In genomic region chr1:206302054-206302453, GRCh38 we compare ENCODE assay signal across 8 cellular contexts.
DNase-seq lines count a peak whose midpoint lies in the region; TF ChIP-seq lines count a peak whose summit lies in the region.
"Not testable (repeated sequence)": the region's sequence is repeated elsewhere in the genome, so short reads cannot be mapped to it uniquely, and the experiment has no call there.

No MANE protein-coding gene starts in this region.

- not testable (repeated sequence) for H3K9ac ChIP-seq in GM23248; mesenchymal stem cell (ENCODE audit: low read length)

- H3K27me3 ChIP-seq in GM23248 (replicated peaks; ENCODE audit: insufficient read depth); mesenchymal stem cell (ENCODE audit: control insufficient read depth in 1 of 2, insufficient read depth in 1 of 2, low read length in 2 of 2): not testable (repeated sequence)

- H4K8ac ChIP-seq in mesenchymal stem cell (ENCODE audit: low read length) = not testable (repeated sequence)

- not testable (repeated sequence) for H3K14ac ChIP-seq in mesenchymal stem cell (ENCODE audit: low read length in 2 of 2)

- H2BK120ac ChIP-seq in mesenchymal stem cell (ENCODE audit: low read depth, low read length) = not testable (repeated sequence)

- not testable (repeated sequence) for H3K36me3 ChIP-seq in GM23248 (ENCODE audit: low read depth); mesenchymal stem cell (ENCODE audit: control insufficient read depth in 1 of 2, insufficient read depth in 2 of 2, low read depth in 1 of 2, low read length in 2 of 2)

- 6% methylated on average over 1 of the region's 1 CpG for WGBS in GM23248 (ENCODE audit: low coverage in 1 of 2, low lambda C conversion rate in 2 of 2, missing lambda C conversion rate in 2 of 2), 2 experiments
- WGBS in mesenchymal stem cell = no CpG with 5 or more reads among the region's 1 CpG

- not testable (repeated sequence) for H3K9me3 ChIP-seq in GM23248 (ENCODE audit: low read depth); mesenchymal stem cell (ENCODE audit: control insufficient read depth, low read length)

- not testable (repeated sequence) for H3K4me1 ChIP-seq in GM23248 (ENCODE audit: insufficient read depth); mesenchymal stem cell (ENCODE audit: control insufficient read depth, insufficient read depth, low read depth, low read length)

- H3K9me3 Mint-ChIP-seq in MCF 10A (ENCODE audit: unreplicated experiment) = not testable (repeated sequence)

- in situ Hi-C loops in GM23248 (cut with MboI) = not testable (repeated sequence)

- not testable (repeated sequence) for H3K4me3 Mint-ChIP-seq in MCF 10A (ENCODE audit: unreplicated experiment)

- not testable (repeated sequence) for H3K4me3 ChIP-seq in AG10803 (ENCODE audit: low read length); GM23248; fibroblast of the aortic adventitia (ENCODE audit: low read depth, low read length); mesenchymal stem cell (ENCODE audit: insufficient read depth in 1 of 2, low read depth in 1 of 2, low read length in 2 of 2)

- H3K79me2 ChIP-seq in GM23248 (ENCODE audit: insufficient read depth) = not testable (repeated sequence)

- not testable (repeated sequence) for H2BK15ac ChIP-seq in mesenchymal stem cell (ENCODE audit: low read depth, poor library complexity, severe bottlenecking)

- H2BK12ac ChIP-seq in mesenchymal stem cell (ENCODE audit: low read length in 2 of 2) = not testable (repeated sequence)

- H4K91ac ChIP-seq in mesenchymal stem cell (ENCODE audit: low read length) = not testable (repeated sequence)

- H3K4me2 ChIP-seq in GM23248 (ENCODE audit: unreplicated experiment); mesenchymal stem cell (ENCODE audit: low read length, poor library complexity, severe bottlenecking): not testable (repeated sequence)

- CTCF ChIA-PET in MCF 10A (lab: Yijun Ruan, JAX) = not testable (repeated sequence)

- H4K20me1 ChIP-seq in GM23248 (ENCODE audit: insufficient read depth) = not testable (repeated sequence)

- not testable (repeated sequence) for H2AK5ac ChIP-seq in mesenchymal stem cell (ENCODE audit: low read length, severe bottlenecking)

- intact Hi-C loops in MCF 10A (cut with micrococcal nuclease) = not testable (repeated sequence)

- not testable (repeated sequence) for H3K9me2 ChIP-seq in GM23248 (ENCODE audit: insufficient read depth)

- not testable (repeated sequence) for H3K4me1 Mint-ChIP-seq in MCF 10A (ENCODE audit: insufficient read depth, unreplicated experiment)

- H3K18ac ChIP-seq in mesenchymal stem cell (ENCODE audit: low read depth in 1 of 2, low read length in 2 of 2) = not testable (repeated sequence)

- DNase-seq in AG10803 (ENCODE audit: low read depth) (peak; percentile 34), GM23248 (peak; percentile 66), NCI-H1694 (lab: John Stamatoyannopoulos, UW) (peak; percentile 48), MCF 10A (ENCODE audit: unreplicated experiment) (peak; percentile 0), dedifferentiated amniotic fluid mesenchymal stem cell (ENCODE audit: extremely low spot score) (peak; percentile 9), fibroblast of the aortic adventitia (ENCODE audit: low read depth) (peak; percentile 2), mesenchymal stem cell (peak; percentile 56), superior temporal gyrus (ENCODE audit: extremely low spot score) (peak; percentile 11)

- peaks cover 13% of the 10 kb centered on the region for H3K36me3 Mint-ChIP-seq in MCF 10A (ENCODE audit: insufficient read depth, unreplicated experiment)

- not testable (repeated sequence) for H3K27me3 Mint-ChIP-seq in MCF 10A (ENCODE audit: insufficient read depth, unreplicated experiment)

- peak overlapping the region; percentile 43; the same call in 1 of the 2 replicates for H3K27ac ChIP-seq in GM23248
- not testable (repeated sequence) for H3K27ac ChIP-seq in mesenchymal stem cell (ENCODE audit: low read length, poor library complexity, severe bottlenecking)

- not testable (repeated sequence) for H3K4ac ChIP-seq in mesenchymal stem cell (ENCODE audit: low read depth in 1 of 2, low read length in 2 of 2)

- not testable (repeated sequence) for TF ChIP-seq CTCF in AG10803 (conservative IDR thresholded peaks at IDR 0.05; ENCODE audit: low read length); MCF 10A (IDR thresholded peaks at IDR 0.05; ENCODE audit: unreplicated experiment); fibroblast of the aortic adventitia (IDR thresholded peaks at IDR 0.05; ENCODE audit: insufficient read depth, low read length)

- H2BK5ac ChIP-seq in mesenchymal stem cell (ENCODE audit: low read depth, low read length, poor library complexity, severe bottlenecking) = not testable (repeated sequence)

- H3K27ac Mint-ChIP-seq in MCF 10A (ENCODE audit: low read depth, unreplicated experiment) = not testable (repeated sequence)

- not testable (repeated sequence) for BruUV-seq in MCF 10A (replicated peaks; lab: Mats Ljungman, UMichigan)

- H2AFZ ChIP-seq in GM23248; mesenchymal stem cell (ENCODE audit: low read depth, low read length): not testable (repeated sequence)

- not testable (repeated sequence) for H3K23ac ChIP-seq in mesenchymal stem cell (ENCODE audit: low read length in 2 of 2)

- POLR2A ChIA-PET in MCF 10A (lab: Yijun Ruan, JAX) = not testable (repeated sequence)

- not testable (repeated sequence) for H3F3A ChIP-seq in GM23248 (ENCODE audit: insufficient read depth)

- H3K79me1 ChIP-seq in mesenchymal stem cell (replicated peaks; ENCODE audit: low read length, poor library complexity, severe bottlenecking) = not testable (repeated sequence)

Comparison
In these comparisons a context has a peak if more than half of its experiments do, and no peak if none do; other contexts are left out.
1. DNase-seq: peak in every context shown above with its lines; median percentile 66 in GM23248; 56 in mesenchymal stem cell; 48 in NCI-H1694; 34 in AG10803; 11 in superior temporal gyrus; 9 in dedifferentiated amniotic fluid mesenchymal stem cell; 2 in fibroblast of the aortic adventitia; 0 in MCF 10A.